In genomic region chr4:128163177-128164117, GRCh38 we compare ENCODE assay signal across 2 cellular contexts.
TF ChIP-seq lines count a peak whose summit lies in the region.

No MANE protein-coding gene starts in this region.

TF ChIP-seq in H1, 55 proteins besides CTCF, POLR2A, EP300 and RAD21:
- TF ChIP-seq CHD7 (IDR thresholded peaks at IDR 0.05; ENCODE audit: insufficient replicate concordance, low read length) (peak; percentile 18), JUN (IDR thresholded peaks at IDR 0.05; ENCODE audit: low read depth, low read length) (peak; percentile 78), CBX8 (IDR thresholded peaks at IDR 0.05; ENCODE audit: borderline replicate concordance, low read depth, low read length) (no peak), JUND (IDR thresholded peaks at IDR 0.05; ENCODE audit: low read length) (peak; percentile 87)

TF ChIP-seq in HepG2, 621 proteins besides CTCF, POLR2A, EP300 and RAD21 (continued from another document and continues in another):
- no peak for TF ChIP-seq ZNF362 (CRISPR knock-in tag; IDR thresholded peaks at IDR 0.05; ENCODE audit: borderline replicate concordance)
- peak; percentile 73; the same call in 1 of the 2 replicates for TF ChIP-seq SOX5 (CRISPR knock-in tag; IDR thresholded peaks at IDR 0.05; ENCODE audit: borderline replicate concordance)
- TF ChIP-seq SNAPC4 (CRISPR knock-in tag; IDR thresholded peaks at IDR 0.05) = no peak
- no peak for TF ChIP-seq GABPA (IDR thresholded peaks at IDR 0.05; ENCODE audit: low read depth, low read length)
- TF ChIP-seq GABPA (CRISPR knock-in tag; IDR thresholded peaks at IDR 0.05; ENCODE audit: low read depth) = no peak
- no peak for TF ChIP-seq NFE2L1 (CRISPR knock-in tag; IDR thresholded peaks at IDR 0.05; ENCODE audit: borderline replicate concordance)
- TF ChIP-seq SAFB2 (CRISPR knock-in tag; IDR thresholded peaks at IDR 0.05; ENCODE audit: borderline replicate concordance, low read depth) = no peak
- TF ChIP-seq EEA1 (CRISPR knock-in tag; IDR thresholded peaks at IDR 0.05; ENCODE audit: borderline replicate concordance) = no peak
- no peak for TF ChIP-seq NR2C2 (CRISPR knock-in tag; IDR thresholded peaks at IDR 0.05; ENCODE audit: borderline replicate concordance)
- TF ChIP-seq FOXM1 (CRISPR knock-in tag; IDR thresholded peaks at IDR 0.05) = no peak
- TF ChIP-seq SCMH1 (CRISPR knock-in tag; IDR thresholded peaks at IDR 0.05; ENCODE audit: borderline replicate concordance) = no peak
- TF ChIP-seq, protein P1, sequence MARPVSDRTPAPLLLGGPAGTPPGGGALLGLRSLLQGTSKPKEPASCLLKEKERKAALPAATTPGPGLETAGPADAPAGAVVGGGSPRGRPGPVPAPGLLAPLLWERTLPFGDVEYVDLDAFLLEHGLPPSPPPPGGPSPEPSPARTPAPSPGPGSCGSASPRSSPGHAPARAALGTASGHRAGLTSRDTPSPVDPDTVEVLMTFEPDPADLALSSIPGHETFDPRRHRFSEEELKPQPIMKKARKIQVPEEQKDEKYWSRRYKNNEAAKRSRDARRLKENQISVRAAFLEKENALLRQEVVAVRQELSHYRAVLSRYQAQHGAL (CRISPR knock-in tag; IDR thresholded peaks at IDR 0.05; ENCODE audit: not compliant biosample characterization) = no peak
- no peak for TF ChIP-seq NAIF1 (CRISPR knock-in tag; IDR thresholded peaks at IDR 0.05; ENCODE audit: borderline replicate concordance)
- TF ChIP-seq FOXA1 (IDR thresholded peaks at IDR 0.05) = 0 out of 2 replicates have a peak, but pooled peaks have one; percentile 18
- TF ChIP-seq FOXA1 (CRISPR knock-in tag; IDR thresholded peaks at IDR 0.05) = 0 out of 2 replicates have a peak, but pooled peaks have one; percentile 18
- TF ChIP-seq FOSL1 (CRISPR knock-in tag; IDR thresholded peaks at IDR 0.05; ENCODE audit: borderline replicate concordance) = peak; percentile 26; the same call in 1 of the 2 replicates
- TF ChIP-seq ZNF234 (CRISPR knock-in tag; conservative IDR thresholded peaks at IDR 0.05) = no peak
- TF ChIP-seq FOXK2 (IDR thresholded peaks at IDR 0.05) = no peak
- no peak for TF ChIP-seq ZNF570 (CRISPR knock-in tag; IDR thresholded peaks at IDR 0.05; ENCODE audit: borderline replicate concordance)
- TF ChIP-seq SIN3A (IDR thresholded peaks at IDR 0.05; ENCODE audit: borderline replicate concordance, low read depth, low read length) = no peak
- no peak for TF ChIP-seq AGO2 (optimal IDR thresholded peaks at IDR 0.05; ENCODE audit: low read depth, low read length)
- no peak for TF ChIP-seq ZSCAN20 (CRISPR knock-in tag; IDR thresholded peaks at IDR 0.05; ENCODE audit: borderline replicate concordance)
- no peak for TF ChIP-seq ZNF839 (CRISPR knock-in tag; IDR thresholded peaks at IDR 0.05; ENCODE audit: borderline replicate concordance)
- no peak for TF ChIP-seq REXO4 (CRISPR knock-in tag; IDR thresholded peaks at IDR 0.05; ENCODE audit: borderline replicate concordance)
- TF ChIP-seq TCF7 (IDR thresholded peaks at IDR 0.05; ENCODE audit: low read depth) = peak; percentile 27; the same call in 1 of the 2 replicates
- TF ChIP-seq PAXIP1 (CRISPR knock-in tag; conservative IDR thresholded peaks at IDR 0.05) = peak; percentile 41; the same call in 1 of the 2 replicates
- TF ChIP-seq EHMT2 (IDR thresholded peaks at IDR 0.05; ENCODE audit: borderline replicate concordance, low read depth, low read length) = no peak
- no peak for TF ChIP-seq CHCHD3 (CRISPR knock-in tag; IDR thresholded peaks at IDR 0.05)
- no peak for TF ChIP-seq SMC3 (IDR thresholded peaks at IDR 0.05; ENCODE audit: low read length)
- TF ChIP-seq ZNF329 (CRISPR knock-in tag; IDR thresholded peaks at IDR 0.05; ENCODE audit: low read depth) = no peak
- no peak for TF ChIP-seq ZNF883 (CRISPR knock-in tag; IDR thresholded peaks at IDR 0.05; ENCODE audit: not compliant biosample characterization)
- no peak for TF ChIP-seq ZMYM4 (CRISPR knock-in tag; IDR thresholded peaks at IDR 0.05)
- TF ChIP-seq NFIB (CRISPR knock-in tag; IDR thresholded peaks at IDR 0.05; ENCODE audit: borderline replicate concordance) = no peak
- TF ChIP-seq ASH2L (IDR thresholded peaks at IDR 0.05; ENCODE audit: insufficient read length, low read depth, low read length) = no peak
- TF ChIP-seq HOXA7 (CRISPR knock-in tag; IDR thresholded peaks at IDR 0.05) = no peak
- TF ChIP-seq ZNF441 (CRISPR knock-in tag; IDR thresholded peaks at IDR 0.05; ENCODE audit: borderline replicate concordance) = no peak
- TF ChIP-seq PPARG (CRISPR knock-in tag; conservative IDR thresholded peaks at IDR 0.05) = no peak
- TF ChIP-seq, protein P2, sequence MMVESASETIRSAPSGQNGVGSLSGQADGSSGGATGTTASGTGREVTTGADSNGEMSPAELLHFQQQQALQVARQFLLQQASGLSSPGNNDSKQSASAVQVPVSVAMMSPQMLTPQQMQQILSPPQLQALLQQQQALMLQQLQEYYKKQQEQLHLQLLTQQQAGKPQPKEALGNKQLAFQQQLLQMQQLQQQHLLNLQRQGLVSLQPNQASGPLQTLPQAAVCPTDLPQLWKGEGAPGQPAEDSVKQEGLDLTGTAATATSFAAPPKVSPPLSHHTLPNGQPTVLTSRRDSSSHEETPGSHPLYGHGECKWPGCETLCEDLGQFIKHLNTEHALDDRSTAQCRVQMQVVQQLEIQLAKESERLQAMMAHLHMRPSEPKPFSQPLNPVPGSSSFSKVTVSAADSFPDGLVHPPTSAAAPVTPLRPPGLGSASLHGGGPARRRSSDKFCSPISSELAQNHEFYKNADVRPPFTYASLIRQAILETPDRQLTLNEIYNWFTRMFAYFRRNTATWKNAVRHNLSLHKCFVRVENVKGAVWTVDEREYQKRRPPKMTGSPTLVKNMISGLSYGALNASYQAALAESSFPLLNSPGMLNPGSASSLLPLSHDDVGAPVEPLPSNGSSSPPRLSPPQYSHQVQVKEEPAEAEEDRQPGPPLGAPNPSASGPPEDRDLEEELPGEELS (CRISPR knock-in tag; IDR thresholded peaks at IDR 0.05) = 0 out of 2 replicates have a peak, but pooled peaks have one; percentile 13
- TF ChIP-seq, protein P3, sequence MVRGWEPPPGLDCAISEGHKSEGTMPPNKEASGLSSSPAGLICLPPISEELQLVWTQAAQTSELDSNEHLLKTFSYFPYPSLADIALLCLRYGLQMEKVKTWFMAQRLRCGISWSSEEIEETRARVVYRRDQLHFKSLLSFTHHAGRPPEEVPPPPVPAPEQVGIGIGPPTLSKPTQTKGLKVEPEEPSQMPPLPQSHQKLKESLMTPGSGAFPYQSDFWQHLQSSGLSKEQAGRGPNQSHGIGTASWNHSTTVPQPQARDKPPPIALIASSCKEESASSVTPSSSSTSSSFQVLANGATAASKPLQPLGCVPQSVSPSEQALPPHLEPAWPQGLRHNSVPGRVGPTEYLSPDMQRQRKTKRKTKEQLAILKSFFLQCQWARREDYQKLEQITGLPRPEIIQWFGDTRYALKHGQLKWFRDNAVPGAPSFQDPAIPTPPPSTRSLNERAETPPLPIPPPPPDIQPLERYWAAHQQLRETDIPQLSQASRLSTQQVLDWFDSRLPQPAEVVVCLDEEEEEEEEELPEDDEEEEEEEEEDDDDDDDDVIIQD (CRISPR knock-in tag; IDR thresholded peaks at IDR 0.05; ENCODE audit: low read depth) = 0 out of 2 replicates have a peak, but pooled peaks have one; percentile 14
- TF ChIP-seq ZNF451 (CRISPR knock-in tag; IDR thresholded peaks at IDR 0.05) = no peak
- TF ChIP-seq NR2F1 (CRISPR knock-in tag; IDR thresholded peaks at IDR 0.05) = no peak
- peak; percentile 51; the same call in 1 of the 2 replicates for TF ChIP-seq ARID5B (CRISPR knock-in tag; IDR thresholded peaks at IDR 0.05)
- no peak for TF ChIP-seq KDM5A (IDR thresholded peaks at IDR 0.05; ENCODE audit: borderline replicate concordance, low read length)
